In genomic region chr14:51597511-51597920, GRCh38 we compare ENCODE assay signal across 21 cellular contexts. TPM values are rescaled to one million over a fixed set of nuclear protein-coding genes. Genes with fewer than 3 reads are reported as not detected.
DNase-seq lines count a peak whose midpoint lies in the region; ATAC-seq and TF ChIP-seq lines count a peak whose summit lies in the region.
"Had no signal": no experiment of that assay in that cellular context is flagged by ENCODE, and none has a peak within 500 bp of the region (broad histone marks: within the 10 kb centered on the region; RNA-seq: fewer than 3 reads in every experiment).

No MANE protein-coding gene starts in this region.

- H2AFZ ChIP-seq in GM23338 (0 out of 2 replicates have a peak overlapping the region, but pooled peaks have one; percentile 43), SK-N-SH (ENCODE audit: low read depth) (peak overlapping the region; percentile 37; the same call in 1 of the 2 replicates)

- H3K4me3 Mint-ChIP-seq in GM23338: no peak overlapping the region
- H3K4me3 Mint-ChIP-seq: activated T-helper 1 cell treated with anti-CD3 and anti-CD28 coated beads, Interleukin-12 subunit alpha, Interleukin-12 subunit beta, Interleukin-2, Interleukin-4 antibody, amounts not matched to agents 30 ng/mL and 10 ng/mL and 1 ng/mL, durations not matched to agents 14 hours and 24 hours and 36 hours; CD4-positive, alpha-beta memory T cell; stimulated activated naive CD8-positive, alpha-beta T cell treated with anti-CD3 and anti-CD28 coated beads, Interleukin-15, amount 100 ng/mL, for 72 hours; T-helper 2 cell treated with Interferon-gamma antibody and Interleukin-4, amounts not matched to agents 5 μg/mL and 100 μg/mL, for 36 hours; type B pancreatic cell had no signal

- H3K4me1 Mint-ChIP-seq in GM23338: peaks cover 17% of the 10 kb centered on the region; the same call in 2 of the 3 replicates

- H3K4me3 ChIP-seq in AG04450 (ENCODE audit: low read depth, low read length): no peak overlapping the region
- no peak overlapping the region for H3K4me3 ChIP-seq in GM23338
- no peak overlapping the region for H3K4me3 ChIP-seq in SK-N-SH (ENCODE audit: low read depth in 2 of 2, low read length in 1 of 2)
- H3K4me3 ChIP-seq: lung had no signal

- TF ChIP-seq CTCF in AG04450 (IDR thresholded peaks at IDR 0.05; ENCODE audit: low read depth, low read length) (no peak), GM23338 (conservative IDR thresholded peaks at IDR 0.05; ENCODE audit: low read depth in 2 of 2) (no peak), SK-N-SH (IDR thresholded peaks at IDR 0.05) (no peak)

- CTCF ChIA-PET in AG04450 (lab: Charles Lee): no interaction called here
- CTCF ChIA-PET in SK-N-SH (lab: Yijun Ruan, JAX): interaction anchor here (1.1 to 1.4 kb wide), 3 partner anchors 13 to 22 kb away, joined by 3 read pairs; no protein-coding TSS in a partner anchor

- H4K20me1 ChIP-seq in GM23338 (replicated peaks; ENCODE audit: insufficient read depth) (no peaks in the 10 kb centered on the region), SK-N-SH (ENCODE audit: insufficient read depth) (no peaks in the 10 kb centered on the region)

- 30% methylated on average over 3 of the region's 3 CpGs for WGBS in SK-N-SH (ENCODE audit: low lambda C conversion rate)

- H3K27me3 ChIP-seq in AG04450 (ENCODE audit: control insufficient read depth, insufficient read depth, low read length) (no peaks in the 10 kb centered on the region), GM23338 (ENCODE audit: insufficient read depth) (no peaks in the 10 kb centered on the region), SK-N-SH (ENCODE audit: insufficient read depth) (no peaks in the 10 kb centered on the region)

- H3K27ac ChIP-seq in AG04450 (ENCODE audit: low read depth, low read length) (peak overlapping the region; percentile 43), GM23338 (ENCODE audit: low read depth) (no peak overlapping the region), SK-N-SH (ENCODE audit: low read depth in 2 of 2, low read length in 1 of 2) (peak overlapping the region; percentile 40 to 89)

- ATAC-seq in GM23338: no peak
- ATAC-seq in GM18505 (IDR thresholded peaks at IDR 0.05; ENCODE audit: unreplicated experiment): no peak
- no peak for ATAC-seq in HG03439 (IDR thresholded peaks at IDR 0.05; ENCODE audit: unreplicated experiment)
- no peak for ATAC-seq in GM19463 (IDR thresholded peaks at IDR 0.05; ENCODE audit: unreplicated experiment)
- ATAC-seq: activated naive CD4-positive, alpha-beta T cell treated with anti-CD3 and anti-CD28 coated beads, Interleukin-2, amount 50 U/mL, for 72 hours; stimulated activated naive CD8-positive, alpha-beta T cell treated with anti-CD3 and anti-CD28 coated beads, Interleukin-15, amount 100 ng/mL, for 72 hours had no signal

- POLR2A ChIA-PET in AG04450 (lab: Yijun Ruan, JAX): interaction anchor here (1.0 to 2.3 kb wide), 5 partner anchors 15 to 155 kb away, joined by 3 to 10 read pairs (median 4); partner anchors contain the start of gene FRMD6
- POLR2A ChIA-PET in SK-N-SH (lab: Yijun Ruan, JAX): interaction anchor here (0.6 kb wide), 1 partner anchor 45 kb away, joined by 3 read pairs; no protein-coding TSS in a partner anchor

- no peaks in the 10 kb centered on the region for H3F3A ChIP-seq in GM23338 (replicated peaks; ENCODE audit: low read depth)
- peaks cover 51% of the 10 kb centered on the region for H3F3A ChIP-seq in SK-N-SH (replicated peaks; ENCODE audit: insufficient read depth)

- H3K27ac Mint-ChIP-seq in GM23338: no peak overlapping the region
- H3K27ac Mint-ChIP-seq: activated naive CD4-positive, alpha-beta T cell treated with anti-CD3 and anti-CD28 coated beads, Interleukin-2, amount 50 U/mL, for 72 hours; activated T-helper 1 cell treated with anti-CD3 and anti-CD28 coated beads, Interleukin-12 subunit alpha, Interleukin-12 subunit beta, Interleukin-2, Interleukin-4 antibody, amounts not matched to agents 30 ng/mL and 10 ng/mL and 1 ng/mL, durations not matched to agents 14 hours and 24 hours and 36 hours; CD4-positive, alpha-beta memory T cell; stimulated activated naive CD8-positive, alpha-beta T cell treated with anti-CD3 and anti-CD28 coated beads, Interleukin-15, amount 100 ng/mL, for 72 hours; T-helper 2 cell treated with Interferon-gamma antibody and Interleukin-4, amounts not matched to agents 5 μg/mL and 100 μg/mL, for 36 hours; type B pancreatic cell had no signal

- no peaks in the 10 kb centered on the region for H3K36me3 Mint-ChIP-seq in GM23338 (ENCODE audit: low read depth)
- H3K36me3 Mint-ChIP-seq: activated naive CD4-positive, alpha-beta T cell treated with anti-CD3 and anti-CD28 coated beads, Interleukin-2, amount 50 U/mL, for 72 hours; CD4-positive, alpha-beta memory T cell; type B pancreatic cell had no signal

- H3K4me1 ChIP-seq in GM23338 (ENCODE audit: insufficient read depth): peaks cover 16% of the 10 kb centered on the region
- peaks cover 2 to 54% of the 10 kb centered on the region in 2 experiments for H3K4me1 ChIP-seq in SK-N-SH (ENCODE audit: control insufficient read depth in 1 of 2, insufficient read depth in 2 of 2, low read depth in 1 of 2, low read length in 1 of 2)

- H3K4me2 ChIP-seq in GM23338: no peak overlapping the region
- no peak overlapping the region; the same call in 1 of the 2 replicates for H3K4me2 ChIP-seq in SK-N-SH

- DNase-seq in AG04450 (ENCODE audit: low read depth, low spot score) (no peak), GM23338 (ENCODE audit: low spot score) (no peak), SK-N-SH (no peak), kidney tubule cell (ENCODE audit: low spot score) (peak; percentile 73), NCI-H1694 treated with DMSO at 0.1 percent for 48 hours (lab: John Stamatoyannopoulos, UW) (no peak)
- DNase-seq: activated CD8-positive, alpha-beta memory T cell treated with anti-CD3 and anti-CD28 coated beads for 24 hours; CD4-positive, alpha-beta memory T cell; hippocampal formation; NCI-H1417; NCI-H2171; NCI-H82; stimulated activated CD4-positive, alpha-beta T cell treated with anti-CD3 and anti-CD28 coated beads, Interleukin-2, amount 100 ng/mL, for 48 hours; stimulated activated naive CD8-positive, alpha-beta T cell treated with anti-CD3 and anti-CD28 coated beads, Interleukin-15, amount 100 ng/mL, for 72 hours had no signal

- H3K9me3 Mint-ChIP-seq in GM23338: no peaks in the 10 kb centered on the region
- H3K9me3 Mint-ChIP-seq: activated naive CD4-positive, alpha-beta T cell treated with anti-CD3 and anti-CD28 coated beads, Interleukin-2, amount 50 U/mL, for 72 hours; activated T-helper 1 cell treated with anti-CD3 and anti-CD28 coated beads, Interleukin-12 subunit alpha, Interleukin-12 subunit beta, Interleukin-2, Interleukin-4 antibody, amounts not matched to agents 30 ng/mL and 10 ng/mL and 1 ng/mL, durations not matched to agents 14 hours and 24 hours and 36 hours; stimulated activated naive CD8-positive, alpha-beta T cell treated with anti-CD3 and anti-CD28 coated beads, Interleukin-15, amount 100 ng/mL, for 72 hours; T-helper 2 cell treated with Interferon-gamma antibody and Interleukin-4, amounts not matched to agents 5 μg/mL and 100 μg/mL, for 36 hours; type B pancreatic cell had no signal

- H3K9me3 ChIP-seq in AG04450 (ENCODE audit: control insufficient read depth, insufficient read depth, low read length) (no peaks in the 10 kb centered on the region), SK-N-SH (no peaks in the 10 kb centered on the region)

- H3K9me2 ChIP-seq in GM23338 (ENCODE audit: insufficient read depth) (peaks cover 4% of the 10 kb centered on the region; the same call in 1 of the 2 replicates), SK-N-SH (no peaks in the 10 kb centered on the region)

- no peaks in the 10 kb centered on the region for H3K36me3 ChIP-seq in GM23338 (ENCODE audit: insufficient read depth)
- H3K36me3 ChIP-seq in SK-N-SH (replicated peaks in 1 of 2; ENCODE audit: control insufficient read depth in 1 of 2, insufficient read depth in 2 of 2, low read length in 1 of 2): no peaks in the 10 kb centered on the region

- TF ChIP-seq EP300 in SK-N-SH (IDR thresholded peaks at IDR 0.05; ENCODE audit: borderline replicate concordance in 1 of 2, low read depth in 1 of 2, low read length in 1 of 2): peak in 1 of 2 experiments; percentile 82; a peak in 1 of 4 replicates

- H3K79me2 ChIP-seq in GM23338 (replicated peaks; ENCODE audit: insufficient read depth) (no peaks in the 10 kb centered on the region), SK-N-SH (ENCODE audit: insufficient read depth) (no peaks in the 10 kb centered on the region; the same call in 1 of the 2 replicates)

- no peak for TF ChIP-seq RAD21 in SK-N-SH (IDR thresholded peaks at IDR 0.05; ENCODE audit: low read length)

- peaks cover 2% of the 10 kb centered on the region for H3K27me3 Mint-ChIP-seq in GM23338 (ENCODE audit: insufficient read depth, low read depth, poor library complexity)
- H3K27me3 Mint-ChIP-seq: type B pancreatic cell had no signal

- TF ChIP-seq POLR2A in GM18505 (IDR thresholded peaks at IDR 0.05; ENCODE audit: borderline replicate concordance, extremely low read depth, insufficient read depth, insufficient read length): no peak

- peak overlapping the region; percentile 45; the same call in 1 of the 2 replicates for H3K9ac ChIP-seq in SK-N-SH

TF ChIP-seq in GM23338, 12 proteins besides CTCF, POLR2A, EP300 and RAD21 (continues in another document):
- no peak for TF ChIP-seq ZNF114 (CRISPR knock-in tag; IDR thresholded peaks at IDR 0.05)
- TF ChIP-seq ZNF331 (CRISPR knock-in tag; IDR thresholded peaks at IDR 0.05; ENCODE audit: low read depth): no peak

TF ChIP-seq in SK-N-SH, 30 proteins besides CTCF, POLR2A, EP300 and RAD21 (continues in another document):
- TF ChIP-seq FOXJ3 (CRISPR knock-in tag; IDR thresholded peaks at IDR 0.05) (no peak), RCOR1 (IDR thresholded peaks at IDR 0.05; ENCODE audit: low read length) (no peak), PBX3 (IDR thresholded peaks at IDR 0.05) (peak; percentile 60), EZH2phosphoT487 (IDR thresholded peaks at IDR 0.05; ENCODE audit: borderline replicate concordance, low read depth) (no peak), TAF1 (IDR thresholded peaks at IDR 0.05; ENCODE audit: borderline replicate concordance, low read depth, low read length) (no peak)

RNA-seq across cellular contexts. Expression of gene FRMD6, which starts 54.2 kb away (rescaled TPM):
- polyA plus RNA-seq in AG04450 (2011; rRNA removed): 183 and 221 TPM in 2 replicates
- polyA minus RNA-seq in AG04450 (2011; rRNA and poly(A)+ RNA removed): 280 and 314 TPM in 2 replicates
- 15.9 and 18.7 TPM in 2 replicates for total RNA-seq in GM23338 (2014; rRNA removed; shearing (Covaris generic))
- polyA plus RNA-seq in GM23338 (2016; fragmentation: Nextera tagmentation; extraction: Ambion mirVana): 5.4 and 5.7 TPM in 2 replicates
- 147 and 169 TPM in 2 replicates for polyA plus RNA-seq in SK-N-SH (2012; rRNA removed)
- 125 and 136 TPM in 2 replicates for polyA plus RNA-seq in SK-N-SH (2012; cell fraction: cytosol; rRNA removed)
- polyA plus RNA-seq in SK-N-SH (2012; cell fraction: nucleus; rRNA removed): 171 and 281 TPM in 2 replicates

Comparison
In these comparisons a context has a peak if more than half of its experiments do, and no peak if none do; other contexts are left out.
1. RNA of gene FRMD6, which starts 54.2 kb away (polyA plus RNA-seq): 183 to 221 TPM in AG04450 and 125 to 281 TPM in SK-N-SH; 5.4 to 5.7 TPM in GM23338; every median in the first group is over 10 times any median in the second.